34 cellular contexts compared by ENCODE assay signal in genomic region chr1:36508257-36508656, GRCh38. TPM values are rescaled to one million over a fixed set of nuclear protein-coding genes. Genes with fewer than 3 reads are reported as not detected.
"Had no signal": no experiment of that assay in that cellular context is flagged by ENCODE, and none has a peak within 500 bp of the region (broad histone marks: within the 10 kb centered on the region; RNA-seq: fewer than 3 reads in every experiment).

No MANE protein-coding gene starts in this region.

- H3K9me3 Mint-ChIP-seq: activated CD4-positive, alpha-beta T cell treated with anti-CD3 and anti-CD28 coated beads, Interleukin-2, amount 10 ng/mL, durations not matched to agents 7 days and 5 days; activated naive CD4-positive, alpha-beta T cell treated with anti-CD3 and anti-CD28 coated beads, Interleukin-2, amount 50 U/mL, for 24 hours; activated naive CD8-positive, alpha-beta T cell treated with anti-CD3 and anti-CD28 coated beads, Interleukin-2, amount 10 ng/mL, durations not matched to agents 7 days and 5 days; T-helper 1 cell treated with Interleukin-12 subunit alpha and Interleukin-12 subunit beta and Interleukin-4 antibody, amounts not matched to agents 30 μg/mL and 1 μg/mL, for 36 hours; T-helper 2 cell treated with Interferon-gamma antibody and Interleukin-4, amounts not matched to agents 5 μg/mL and 100 μg/mL, for 36 hours had no signal

- H3K4me1 Mint-ChIP-seq: activated CD4-positive, alpha-beta T cell treated with anti-CD3 and anti-CD28 coated beads for 36 hours; activated CD4-positive, alpha-beta T cell treated with anti-CD3 and anti-CD28 coated beads, Interleukin-2, amount 10 ng/mL, durations not matched to agents 7 days and 5 days; activated CD8-positive, alpha-beta memory T cell treated with anti-CD3 and anti-CD28 coated beads, Interleukin-2, amount 10 ng/mL, durations not matched to agents 7 days and 5 days; activated naive CD4-positive, alpha-beta T cell treated with anti-CD3 and anti-CD28 coated beads, Interleukin-2, amount 50 U/mL, for 24 hours; activated naive CD8-positive, alpha-beta T cell treated with anti-CD3 and anti-CD28 coated beads, Interleukin-2, amount 10 ng/mL, durations not matched to agents 7 days and 5 days had no signal

- H3K36me3 Mint-ChIP-seq: activated CD8-positive, alpha-beta memory T cell treated with anti-CD3 and anti-CD28 coated beads, Interleukin-2, amount 10 ng/mL, durations not matched to agents 7 days and 5 days; activated naive CD4-positive, alpha-beta T cell treated with anti-CD3 and anti-CD28 coated beads, Interleukin-2, amount 50 U/mL, for 24 hours; activated naive CD8-positive, alpha-beta T cell treated with anti-CD3 and anti-CD28 coated beads, Interleukin-2, amount 10 ng/mL, durations not matched to agents 7 days and 5 days had no signal

- H3K4me3 ChIP-seq: body of pancreas, breast epithelium, MG63, SJCRH30, SK-N-MC had no signal

- H3K4me3 Mint-ChIP-seq: activated CD4-positive, alpha-beta T cell treated with anti-CD3 and anti-CD28 coated beads for 36 hours; activated CD4-positive, alpha-beta T cell treated with anti-CD3 and anti-CD28 coated beads, Interleukin-2, amount 10 ng/mL, durations not matched to agents 7 days and 5 days; activated CD8-positive, alpha-beta memory T cell treated with anti-CD3 and anti-CD28 coated beads, Interleukin-2, amount 10 ng/mL, durations not matched to agents 7 days and 5 days; activated naive CD4-positive, alpha-beta T cell treated with anti-CD3 and anti-CD28 coated beads, Interleukin-2, amount 50 U/mL, for 24 hours; activated naive CD8-positive, alpha-beta T cell treated with anti-CD3 and anti-CD28 coated beads, Interleukin-2, amount 10 ng/mL, durations not matched to agents 7 days and 5 days; T-helper 1 cell treated with Interleukin-12 subunit alpha and Interleukin-12 subunit beta and Interleukin-4 antibody, amounts not matched to agents 30 μg/mL and 1 μg/mL, for 36 hours; T-helper 2 cell treated with Interferon-gamma antibody and Interleukin-4, amounts not matched to agents 5 μg/mL and 100 μg/mL, for 36 hours had no signal

- ATAC-seq: activated CD4-positive, alpha-beta T cell treated with anti-CD3 and anti-CD28 coated beads for 36 hours; activated CD4-positive, CD25-positive, alpha-beta regulatory T cell treated with anti-CD3 and anti-CD28 coated beads, Interleukin-2, amount 50 U/mL, for 24 hours; activated CD8-positive, alpha-beta memory T cell treated with anti-CD3 and anti-CD28 coated beads, Interleukin-2, amount 10 ng/mL, durations not matched to agents 7 days and 5 days; body of pancreas; Panc1 had no signal

- H3K27ac Mint-ChIP-seq: activated CD4-positive, alpha-beta T cell treated with anti-CD3 and anti-CD28 coated beads for 36 hours; activated CD4-positive, alpha-beta T cell treated with anti-CD3 and anti-CD28 coated beads, Interleukin-2, amount 10 ng/mL, durations not matched to agents 7 days and 5 days; activated CD8-positive, alpha-beta memory T cell treated with anti-CD3 and anti-CD28 coated beads, Interleukin-2, amount 10 ng/mL, durations not matched to agents 7 days and 5 days; activated naive CD8-positive, alpha-beta T cell treated with anti-CD3 and anti-CD28 coated beads, Interleukin-2, amount 10 ng/mL, durations not matched to agents 7 days and 5 days; T-helper 1 cell treated with Interleukin-12 subunit alpha and Interleukin-12 subunit beta and Interleukin-4 antibody, amounts not matched to agents 30 μg/mL and 1 μg/mL, for 36 hours; T-helper 2 cell treated with Interferon-gamma antibody and Interleukin-4, amounts not matched to agents 5 μg/mL and 100 μg/mL, for 36 hours had no signal

- DNase-seq: activated CD4-positive, alpha-beta T cell treated with anti-CD3 and anti-CD28 coated beads for 36 hours; activated CD4-positive, alpha-beta T cell treated with anti-CD3 and anti-CD28 coated beads, Interleukin-2, amount 10 ng/mL, durations not matched to agents 7 days and 5 days; activated CD4-positive, alpha-beta T cell treated with anti-CD3 and anti-CD28 coated beads, Interleukin-2, amount 50 U/mL, for 48 hours; activated CD8-positive, alpha-beta memory T cell treated with anti-CD3 and anti-CD28 coated beads for 24 hours; activated CD8-positive, alpha-beta memory T cell treated with anti-CD3 and anti-CD28 coated beads, Interleukin-2, amount 10 ng/mL, durations not matched to agents 7 days and 5 days; activated CD8-positive, alpha-beta memory T cell treated with anti-CD3 and anti-CD28 coated beads, Interleukin-2, amount 50 U/mL, for 48 hours; activated effector memory CD4-positive, alpha-beta T cell treated with Interleukin-2 at 50 U/mL for 16 hours; activated naive CD8-positive, alpha-beta T cell treated with anti-CD3 and anti-CD28 coated beads, Interleukin-2, amount 10 ng/mL, durations not matched to agents 7 days and 5 days; activated T-cell treated with anti-CD3 and anti-CD28 coated beads, Interleukin-2, amount 50 U/mL, for 48 hours; amygdala; body of pancreas; caudate nucleus; cerebellar nuclear complex; Kasumi-1; KG1; MG63; NCI-H1048; NCI-H1105 treated with DMSO at 0.1 percent for 48 hours; NCI-H1436; NCI-H1694; NCI-H1930; NCI-H345; NCI-H526 treated with DMSO at 0.1 percent for 48 hours; NCI-H774; SHP77; SJCRH30 had no signal

- H3K27ac ChIP-seq: body of pancreas, breast epithelium, SJCRH30, SK-N-MC had no signal

RNA-seq across cellular contexts. Expression of gene CSF3R, which starts 25.5 kb away (rescaled TPM):
- total RNA-seq: activated CD8-positive, alpha-beta memory T cell treated with anti-CD3 and anti-CD28 coated beads, Interleukin-2, amount 10 ng/mL, durations not matched to agents 7 days and 5 days; RPMI7951; SJCRH30 had no signal
